In the genomic region with DNA sequence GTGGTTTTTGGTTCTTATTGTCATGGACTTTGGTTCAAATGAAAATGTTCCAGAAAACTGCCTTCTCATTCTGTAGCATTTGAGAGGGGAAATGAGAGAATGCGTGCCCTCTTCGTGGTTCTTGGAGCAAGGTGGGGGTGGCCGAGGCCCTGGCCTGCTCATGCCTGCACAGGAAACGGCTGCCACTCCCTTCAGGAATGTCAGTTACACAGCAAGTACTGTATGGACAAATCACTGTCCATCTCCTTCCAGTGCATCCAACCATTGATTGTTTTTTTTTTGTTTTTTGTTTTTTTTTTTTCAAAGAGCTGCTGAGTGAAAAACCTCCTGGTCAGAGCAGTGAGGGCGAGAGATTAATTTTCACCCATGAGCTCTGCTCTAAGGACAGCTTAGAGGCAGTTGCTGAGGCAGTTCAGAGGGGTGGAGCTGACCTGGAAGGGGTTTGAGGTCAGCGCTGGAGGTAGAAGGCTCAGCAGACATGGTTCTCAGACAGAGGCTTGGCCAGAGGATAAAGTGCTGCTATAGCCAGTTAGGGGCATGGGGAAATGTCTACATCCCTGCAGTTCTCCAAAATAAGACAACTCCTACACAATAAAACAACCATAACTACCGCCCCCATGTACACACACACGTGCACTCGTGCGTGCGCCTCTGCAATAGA, we compare ENCODE assay signal across 11 cellular contexts. TPM values are rescaled to one million over a fixed set of nuclear protein-coding genes. Genes with fewer than 3 reads are reported as not detected.
A peak's percentile ranks its signal among the peaks of the same experiment; 100 is the strongest.
DNase-seq lines count a peak whose midpoint lies in the region; ATAC-seq and TF ChIP-seq lines count a peak whose summit lies in the region.
"Had no signal": no experiment of that assay in that cellular context is flagged by ENCODE, and none has a peak within 500 bp of the region (broad histone marks: within the 10 kb centered on the region; RNA-seq: fewer than 3 reads in every experiment).

No MANE protein-coding gene starts in this region.

- peak overlapping the region; percentile 70 for H3K27ac Mint-ChIP-seq in chondrocyte (ENCODE audit: unreplicated experiment)
- peak overlapping the region; percentile 57 for H3K27ac Mint-ChIP-seq in neural progenitor cell

- no peak overlapping the region for H3K4me2 ChIP-seq in neural progenitor cell

- no peaks in the 10 kb centered on the region for H3K79me2 ChIP-seq in neural progenitor cell (ENCODE audit: low read depth)

- H3K27me3 Mint-ChIP-seq in chondrocyte (ENCODE audit: low read depth) (no peaks in the 10 kb centered on the region), neural progenitor cell (ENCODE audit: insufficient read depth, low read depth) (peaks cover 10% of the 10 kb centered on the region)

- 12 to 35% methylated on average over 5 to 8 of the region's 11 CpGs for WGBS in gastroesophageal sphincter (ENCODE audit: low coverage in 1 of 2), 2 donors

- H3K36me3 ChIP-seq in neural progenitor cell, result no peaks in the 10 kb centered on the region
- no peaks in the 10 kb centered on the region for H3K36me3 ChIP-seq in gastroesophageal sphincter
- H3K36me3 ChIP-seq: Peyer's patch, transverse colon had no signal

- H3K9me3 ChIP-seq in neural progenitor cell (ENCODE audit: low read depth), result no peaks in the 10 kb centered on the region
- no peaks in the 10 kb centered on the region for H3K9me3 ChIP-seq in gastroesophageal sphincter
- H3K9me3 ChIP-seq: Peyer's patch, transverse colon had no signal

- TF ChIP-seq POLR2A in gastroesophageal sphincter (IDR thresholded peaks at IDR 0.05), result no peak

- no peaks in the 10 kb centered on the region for H3K27me3 ChIP-seq in neural progenitor cell
- peaks cover 25% of the 10 kb centered on the region for H3K27me3 ChIP-seq in gastroesophageal sphincter
- H3K27me3 ChIP-seq: Peyer's patch, transverse colon had no signal

- DNase-seq in EL (peak; percentile 42), NCI-H226 (peak; percentile 74), chondrocyte (ENCODE audit: low spot score) (no peak), neural progenitor cell (ENCODE audit: low spot score) (no peak), SHP77 treated with DMSO at 0.1 percent for 48 hours (lab: John Stamatoyannopoulos, UW) (no peak), CD1c-positive myeloid dendritic cell (ENCODE audit: extremely low spot score) (no peak)

- H3K4me1 ChIP-seq in neural progenitor cell (peaks cover 12% of the 10 kb centered on the region), gastroesophageal sphincter (peaks cover 0 to 10% (median 2%) of the 10 kb centered on the region in 3 donors)

- H3K4me3 Mint-ChIP-seq in chondrocyte (ENCODE audit: unreplicated experiment) (no peak overlapping the region), neural progenitor cell (no peak overlapping the region)

- no peak overlapping the region for H3K9ac ChIP-seq in neural progenitor cell

- H3K9me3 Mint-ChIP-seq in chondrocyte (ENCODE audit: low read depth) (no peaks in the 10 kb centered on the region), neural progenitor cell (no peaks in the 10 kb centered on the region)
- H3K9me3 Mint-ChIP-seq: CD8-positive, alpha-beta memory T cell had no signal

- H3K36me3 Mint-ChIP-seq in chondrocyte (ENCODE audit: low read depth) (peaks cover 2% of the 10 kb centered on the region), neural progenitor cell (no peaks in the 10 kb centered on the region)
- H3K36me3 Mint-ChIP-seq: CD8-positive, alpha-beta memory T cell had no signal

- H3K4me1 Mint-ChIP-seq in chondrocyte (ENCODE audit: low read depth) (peaks cover 28% of the 10 kb centered on the region), neural progenitor cell (peaks cover 17% of the 10 kb centered on the region)

- no peak for TF ChIP-seq EP300 in gastroesophageal sphincter (IDR thresholded peaks at IDR 0.05)

- ATAC-seq in gastroesophageal sphincter (no peak), GM21367 (IDR thresholded peaks at IDR 0.05; ENCODE audit: unreplicated experiment) (no peak)

- H2AFZ ChIP-seq in neural progenitor cell (replicated peaks), result peak overlapping the region; percentile 88

- H3K4me3 ChIP-seq in neural progenitor cell (no peak overlapping the region), gastroesophageal sphincter (no peak overlapping the region)
- H3K4me3 ChIP-seq: Peyer's patch, transverse colon had no signal

- no peaks in the 10 kb centered on the region for H3F3A ChIP-seq in neural progenitor cell (ENCODE audit: low read depth)

- no peak for TF ChIP-seq CTCF in chondrocyte (IDR thresholded peaks at IDR 0.05)
- TF ChIP-seq CTCF in neural progenitor cell (IDR thresholded peaks at IDR 0.05), result no peak
- no peak for TF ChIP-seq CTCF in gastroesophageal sphincter (IDR thresholded peaks at IDR 0.05)

- no peaks in the 10 kb centered on the region for H4K20me1 ChIP-seq in neural progenitor cell (ENCODE audit: low read depth)

- H3K27ac ChIP-seq in neural progenitor cell, result no peak overlapping the region
- no peak overlapping the region for H3K27ac ChIP-seq in gastroesophageal sphincter
- H3K27ac ChIP-seq: Peyer's patch, transverse colon had no signal

RNA-seq across cellular contexts. Expression of a gene that starts 20.2 kb away (rescaled TPM):
- total RNA-seq in chondrocyte (13.5 to 20.4 TPM (median 14.8 TPM) in 3 replicates), neural progenitor cell (ENCODE audit: low replicate concordance) (115 and 193 TPM in 2 replicates), gastroesophageal sphincter (1 to 10 TPM; 1.1 to 8.6 (median 4.7) TPM)

RNA-seq across cellular contexts. Expression of a gene that starts 58.7 kb away (rescaled TPM):
- total RNA-seq in chondrocyte (1,418 to 1,674 TPM (median 1,473 TPM) in 3 replicates), neural progenitor cell (ENCODE audit: low replicate concordance) (109 and 376 TPM in 2 replicates), gastroesophageal sphincter (100 to 1,000 TPM; 337 to 657 (median 426) TPM)

Comparison
In these comparisons a context has a peak if more than half of its experiments do, and no peak if none do; other contexts are left out.
1. DNase-seq: peak in EL (single experiment) and NCI-H226 (single experiment); none in chondrocyte (single experiment), neural progenitor cell (single experiment), SHP77 treated with DMSO at 0.1 percent for 48 hours (single experiment) and CD1c-positive myeloid dendritic cell (single experiment).